ENCODE assay signal across 10 cellular contexts in genomic region chr20:51760905-51761544, GRCh38. TPM values are rescaled to one million over a fixed set of nuclear protein-coding genes. Genes with fewer than 3 reads are reported as not detected.
DNase-seq lines count a peak whose midpoint lies in the region; ATAC-seq, FAIRE-seq and TF ChIP-seq lines count a peak whose summit lies in the region.
"Had no signal": no experiment of that assay in that cellular context is flagged by ENCODE, and none has a peak within 500 bp of the region (broad histone marks: within the 10 kb centered on the region; RNA-seq: fewer than 3 reads in every experiment).

No MANE protein-coding gene starts in this region.

- peaks cover 6% of the 10 kb centered on the region for H3K4me1 ChIP-seq in RWPE2 (ENCODE audit: insufficient read depth, poor library complexity, severe bottlenecking)

- H3K9me3 ChIP-seq in RWPE2 (ENCODE audit: severe bottlenecking): no peaks in the 10 kb centered on the region

- no peak for FAIRE-seq in H54 (lab: Jason Lieb, UNC)

- TF ChIP-seq CTCF in RWPE2 (IDR thresholded peaks at IDR 0.05; ENCODE audit: poor library complexity, severe bottlenecking) (no peak), fibroblast of mammary gland (conservative IDR thresholded peaks at IDR 0.05; ENCODE audit: control insufficient read depth, insufficient read depth, low read depth, low read length) (no peak)

- H3K27me3 ChIP-seq in RWPE2 (ENCODE audit: insufficient read depth, poor library complexity, severe bottlenecking): no peaks in the 10 kb centered on the region

- no peak overlapping the region for H3K27ac ChIP-seq in RWPE2 (ENCODE audit: poor library complexity, severe bottlenecking)

- no peak for TF ChIP-seq POLR2A in H54 (IDR thresholded peaks at IDR 0.05; ENCODE audit: low read depth, low read length)

- DNase-seq in H54 (ENCODE audit: insufficient read length, low spot score) (peak; percentile 45), RWPE2 (ENCODE audit: low spot score) (no peak), fibroblast of mammary gland (ENCODE audit: low read depth) (peak; percentile 62), renal cortical epithelial cell (ENCODE audit: low read depth) (peak; percentile 49), RKO (ENCODE audit: low spot score) (no peak), HPDE6-E6E7 (ENCODE audit: extremely low spot score) (no peak), NCI-H1105 treated with DMSO at 0.1 percent for 48 hours (lab: John Stamatoyannopoulos, UW) (no peak)
- DNase-seq: activated CD4-positive, alpha-beta T cell treated with anti-CD3 and anti-CD28 coated beads for 1 hour; activated gamma-delta T cell treated with Interleukin-2 at 50 U/mL for 16 hours had no signal

- ATAC-seq in RWPE2 (ENCODE audit: low read depth) (peak; percentile 73), HG03039 (IDR thresholded peaks at IDR 0.05; ENCODE audit: unreplicated experiment) (no peak)

- no peaks in the 10 kb centered on the region for H3K36me3 ChIP-seq in RWPE2 (ENCODE audit: low read depth)

- H3K4me3 ChIP-seq in RWPE2 (ENCODE audit: severe bottlenecking) (no peak overlapping the region), fibroblast of mammary gland (ENCODE audit: control insufficient read depth, low read depth, low read length) (no peak overlapping the region)

RNA-seq across cellular contexts. Expression of gene ATP9A, which starts 7.2 kb away (rescaled TPM):
- 33.0 and 60.6 TPM in 2 replicates for total RNA-seq in renal cortical epithelial cell

RNA-seq across cellular contexts. Expression of gene SALL4, which starts 41.3 kb away (rescaled TPM):
- total RNA-seq in renal cortical epithelial cell: 0.15 and 0.35 TPM in 2 replicates

Comparison
In these comparisons a context has a peak if more than half of its experiments do, and no peak if none do; other contexts are left out.
1. DNase-seq: peak in H54 (single experiment), fibroblast of mammary gland (single experiment) and renal cortical epithelial cell (single experiment); none in RWPE2 (single experiment), RKO (single experiment), HPDE6-E6E7 (single experiment) and NCI-H1105 treated with DMSO at 0.1 percent for 48 hours (single experiment).